Comparison of ENCODE assay signal across 24 cellular contexts in genomic region chr2:105592288-105592687, GRCh38.
A peak's percentile ranks its signal among the peaks of the same experiment; 100 is the strongest.
DNase-seq lines count a peak whose midpoint lies in the region; ATAC-seq and TF ChIP-seq lines count a peak whose summit lies in the region.
"Had no signal": no experiment of that assay in that cellular context is flagged by ENCODE, and none has a peak within 500 bp of the region (broad histone marks: within the 10 kb centered on the region; RNA-seq: fewer than 3 reads in every experiment).

No MANE protein-coding gene starts in this region.

- H3K9me3 ChIP-seq in trophoblast cell (ENCODE audit: insufficient read depth, low read depth, low read length) = peaks cover 2% of the 10 kb centered on the region
- H3K9me3 ChIP-seq in esophagus squamous epithelium = peaks cover 0 to 5% (median 4%) of the 10 kb centered on the region in 3 donors
- H3K9me3 ChIP-seq: HAP-1, upper lobe of right lung had no signal

- DNase-seq in M059J (ENCODE audit: low read depth) (peak; percentile 21), amniotic epithelial cell (ENCODE audit: low read depth) (peak; percentile 63), left cardiac atrium (no peak), trophoblast cell (peak; percentile 87 to 89), esophagus squamous epithelium (lab: John Stamatoyannopoulos, UW) (no peak)
- no peak for DNase-seq in activated CD8-positive, alpha-beta memory T cell treated with anti-CD3 and anti-CD28 coated beads, Interleukin-2, amount 50 U/mL, for 48 hours
- DNase-seq: activated CD4-positive, alpha-beta T cell treated with anti-CD3 and anti-CD28 coated beads for 48 hours; activated CD8-positive, alpha-beta memory T cell treated with anti-CD3 and anti-CD28 coated beads, Interleukin-2, amount 50 U/mL, for 4 hours; activated gamma-delta T cell treated with Interleukin-2 at 50 U/mL for 16 hours; dermis blood vessel endothelial cell; EL; foreskin keratinocyte; kidney; NCI-H1092; NCI-H2029 treated with DMSO at 0.1 percent for 48 hours; spleen; stimulated activated CD4-positive, alpha-beta T cell treated with anti-CD3 and anti-CD28 coated beads, Interleukin-4, amount 100 ng/mL, for 4 hours; stomach; SW 1271; upper lobe of right lung had no signal

- no peak for TF ChIP-seq POLR2A in esophagus squamous epithelium (IDR thresholded peaks at IDR 0.05)

- H3K4me3 ChIP-seq in trophoblast cell (ENCODE audit: low read depth, low read length) (no peak overlapping the region), esophagus squamous epithelium (no peak overlapping the region)
- H3K4me3 ChIP-seq: HAP-1, spleen, stomach, upper lobe of right lung had no signal

- H3K4ac ChIP-seq in trophoblast cell (ENCODE audit: low read depth, low read length) = no peak overlapping the region

- TF ChIP-seq CTCF in esophagus squamous epithelium (IDR thresholded peaks at IDR 0.05) = no peak

- no peak overlapping the region for H3K9ac ChIP-seq in trophoblast cell (ENCODE audit: low read length)

- no peak overlapping the region for H3K27ac ChIP-seq in trophoblast cell (ENCODE audit: low read depth, low read length)
- no peak overlapping the region for H3K27ac ChIP-seq in esophagus squamous epithelium
- H3K27ac ChIP-seq: epithelial cell of prostate, foreskin keratinocyte, spleen, stomach, upper lobe of right lung had no signal

- no peaks in the 10 kb centered on the region for H3K79me1 ChIP-seq in trophoblast cell (ENCODE audit: low read length)

- no peaks in the 10 kb centered on the region for H3K36me3 ChIP-seq in trophoblast cell (ENCODE audit: control insufficient read depth in 1 of 2, insufficient read depth in 2 of 2, low read length in 2 of 2)
- no peaks in the 10 kb centered on the region for H3K36me3 ChIP-seq in esophagus squamous epithelium
- H3K36me3 ChIP-seq: HAP-1, spleen, stomach, upper lobe of right lung had no signal

- no peak overlapping the region for H2AFZ ChIP-seq in trophoblast cell (ENCODE audit: insufficient read depth, low read length, poor library complexity)

- no peak overlapping the region for H3K18ac ChIP-seq in trophoblast cell (ENCODE audit: low read length)

- H3K4me1 ChIP-seq in trophoblast cell (ENCODE audit: control insufficient read depth in 1 of 2, insufficient read depth in 2 of 2, low read length in 2 of 2) (no peaks in the 10 kb centered on the region), esophagus squamous epithelium (no peaks in the 10 kb centered on the region)
- H3K4me1 ChIP-seq: foreskin keratinocyte, spleen, stomach, upper lobe of right lung had no signal

- peak; percentile 56 to 75 for ATAC-seq in left cardiac atrium
- ATAC-seq in HG03025 (IDR thresholded peaks at IDR 0.05; ENCODE audit: low FRiP score, unreplicated experiment) = no peak
- no peak for ATAC-seq in HG02798 (IDR thresholded peaks at IDR 0.05; ENCODE audit: poor library complexity, unreplicated experiment)
- ATAC-seq: foreskin keratinocyte, upper lobe of right lung had no signal

- H2BK12ac ChIP-seq in trophoblast cell (ENCODE audit: low read length) = no peak overlapping the region

- H4K8ac ChIP-seq in trophoblast cell (ENCODE audit: low read depth, low read length) = no peak overlapping the region

- H3K4me2 ChIP-seq in trophoblast cell (ENCODE audit: low read length) = no peak overlapping the region

- H4K91ac ChIP-seq in trophoblast cell (ENCODE audit: low read depth, low read length) = no peak overlapping the region

- H4K12ac ChIP-seq in trophoblast cell (ENCODE audit: low read depth, low read length) = no peak overlapping the region

- no peak overlapping the region for H3K23ac ChIP-seq in trophoblast cell (ENCODE audit: low read length)

- intact Hi-C loops in left cardiac atrium (cut with DNase I) = no loop called here
- intact Hi-C loops in esophagus squamous epithelium (cut with DNase I) = no loop called here

- H3K79me2 ChIP-seq in trophoblast cell (ENCODE audit: control insufficient read depth, insufficient read depth, low read length, poor library complexity) = no peaks in the 10 kb centered on the region

- H2BK5ac ChIP-seq in trophoblast cell (ENCODE audit: low read depth, low read length, poor library complexity) = no peak overlapping the region

- no peak overlapping the region for H2BK120ac ChIP-seq in trophoblast cell (ENCODE audit: insufficient read depth, low read length, poor library complexity)

- H2AK5ac ChIP-seq in trophoblast cell (ENCODE audit: low read length) = no peak overlapping the region

- no peaks in the 10 kb centered on the region for H3K27me3 ChIP-seq in trophoblast cell (ENCODE audit: insufficient read depth, low read length)
- no peaks in the 10 kb centered on the region for H3K27me3 ChIP-seq in esophagus squamous epithelium
- H3K27me3 ChIP-seq: spleen, stomach, upper lobe of right lung had no signal

- no peak overlapping the region for H3K14ac ChIP-seq in trophoblast cell (ENCODE audit: low read length)

- no CpG with 5 or more reads among the region's 6 CpGs for WGBS in trophoblast cell (ENCODE audit: extremely low coverage, insufficient coverage, insufficient read length)
- WGBS in esophagus squamous epithelium, 2 donors = 91 to 92% methylated on average over 6 of the region's 6 CpGs

Comparison
In these comparisons a context has a peak if more than half of its experiments do, and no peak if none do; other contexts are left out.
1. DNase-seq: peak in M059J (single experiment), amniotic epithelial cell (single experiment) and trophoblast cell (2 of 2); none in left cardiac atrium (single experiment), esophagus squamous epithelium (single experiment) and activated CD8-positive, alpha-beta memory T cell treated with anti-CD3 and anti-CD28 coated beads, Interleukin-2, amount 50 U/mL, for 48 hours (single experiment).
2. ATAC-seq: peak in left cardiac atrium (2 of 2); none in HG03025 (single experiment) and HG02798 (single experiment).